ENCODE assay signal across 14 cellular contexts in genomic region chr13:21043898-21044297, GRCh38. TPM values are rescaled to one million over a fixed set of nuclear protein-coding genes. Genes with fewer than 3 reads are reported as not detected.
DNase-seq lines count a peak whose midpoint lies in the region; ATAC-seq and TF ChIP-seq lines count a peak whose summit lies in the region.
"Had no signal": no experiment of that assay in that cellular context is flagged by ENCODE, and none has a peak within 500 bp of the region (broad histone marks: within the 10 kb centered on the region; RNA-seq: fewer than 3 reads in every experiment).

No MANE protein-coding gene starts in this region.

- no peak for TF ChIP-seq POLR2A in gastrocnemius medialis (IDR thresholded peaks at IDR 0.05)

- H3K4me1 ChIP-seq in Caco-2 (peaks cover 11% of the 10 kb centered on the region; the same call in 1 of the 2 replicates), gastrocnemius medialis (peaks cover 70 to 71% of the 10 kb centered on the region in 2 donors)

- H3K36me3 ChIP-seq in Caco-2 (ENCODE audit: control insufficient read depth, insufficient read depth, low read length) (peaks cover 6% of the 10 kb centered on the region; the same call in 1 of the 2 replicates), gastrocnemius medialis (peaks cover 0 to 9% of the 10 kb centered on the region in 2 donors)

- peak overlapping the region; percentile 57 to 82 (median 74) for H3K27ac ChIP-seq in gastrocnemius medialis

- DNase-seq in Caco-2 (no peak), astrocyte of the hippocampus (ENCODE audit: low read depth, low spot score) (peak; percentile 76), left cardiac atrium (no peak), gastrocnemius medialis (no peak), NK-92 (lab: John Stamatoyannopoulos, UW; ENCODE audit: unreplicated experiment) (no peak), NOMO-1 (lab: John Stamatoyannopoulos, UW; ENCODE audit: unreplicated experiment in 2 of 2) (no peak)
- DNase-seq: activated CD4-positive, alpha-beta T cell treated with anti-CD3 and anti-CD28 coated beads, Interleukin-2, amount 50 U/mL, for 1 hour; effector memory CD8-positive, alpha-beta T cell; MV-4-11; NCI-H524 treated with DMSO at 0.1 percent for 48 hours had no signal

- no peaks in the 10 kb centered on the region for H3K27me3 Mint-ChIP-seq in Caco-2 (ENCODE audit: insufficient read depth, unreplicated experiment)
- H3K27me3 Mint-ChIP-seq: effector memory CD8-positive, alpha-beta T cell; natural killer cell treated with Interleukin-12 subunit alpha and Interleukin-12 subunit beta and Interleukin-15 and Interleukin-18, amount 100 ng/mL, for 72 hours had no signal

- ATAC-seq in left cardiac atrium (peak; percentile 72 to 80), gastrocnemius medialis (peak; percentile 14 to 45), GM19467 (IDR thresholded peaks at IDR 0.05; ENCODE audit: unreplicated experiment) (no peak), HG02840 (IDR thresholded peaks at IDR 0.05; ENCODE audit: low FRiP score, unreplicated experiment) (no peak)
- ATAC-seq: effector memory CD8-positive, alpha-beta T cell; natural killer cell treated with Interleukin-12 subunit alpha and Interleukin-12 subunit beta and Interleukin-15 and Interleukin-18, amount 100 ng/mL, for 72 hours had no signal

- TSS peak; percentile 4 for BruUV-seq in Caco-2 (replicated peaks; lab: Mats Ljungman, UMichigan)

- H3K9me3 Mint-ChIP-seq in Caco-2 (ENCODE audit: unreplicated experiment): no peaks in the 10 kb centered on the region
- H3K9me3 Mint-ChIP-seq: activated naive CD4-positive, alpha-beta T cell treated with anti-CD3 and anti-CD28 coated beads, Interleukin-2, amount 50 U/mL, for 24 hours; effector memory CD8-positive, alpha-beta T cell; natural killer cell treated with Interleukin-12 subunit alpha and Interleukin-12 subunit beta and Interleukin-15 and Interleukin-18, amount 100 ng/mL, for 72 hours had no signal

- in situ Hi-C loops in gastrocnemius medialis (cut with MboI; ENCODE audit: low sequenced_read_pairs in 4 of 4): no loop called here

- H3K27ac Mint-ChIP-seq in Caco-2 (ENCODE audit: unreplicated experiment): no peak overlapping the region
- H3K27ac Mint-ChIP-seq: activated naive CD4-positive, alpha-beta T cell treated with anti-CD3 and anti-CD28 coated beads, Interleukin-2, amount 50 U/mL, for 24 hours; natural killer cell treated with Interleukin-12 subunit alpha and Interleukin-12 subunit beta and Interleukin-15 and Interleukin-18, amount 100 ng/mL, for 72 hours had no signal

- TF ChIP-seq CTCF in Caco-2 (IDR thresholded peaks at IDR 0.05; ENCODE audit: insufficient read depth in 1 of 2, low read depth in 1 of 2, low read length in 1 of 2, severe bottlenecking in 1 of 2, unreplicated experiment in 1 of 2) (no peak), gastrocnemius medialis (IDR thresholded peaks at IDR 0.05 in 4 of 5, conservative IDR thresholded peaks at IDR 0.05 in 1 of 5) (no peak)

- intact Hi-C loops in Caco-2 (cut with micrococcal nuclease; ENCODE audit: unreplicated experiment) (no loop called here), left cardiac atrium (cut with DNase I) (no loop called here), gastrocnemius medialis (cut with DNase I; ENCODE audit: low total_unique reads) (no loop called here)

- POLR2A ChIA-PET in Caco-2 (lab: Charles Lee): no interaction called here

- H3K4me1 Mint-ChIP-seq in Caco-2 (ENCODE audit: low read depth, unreplicated experiment): peaks cover 22% of the 10 kb centered on the region

- CTCF ChIA-PET in Caco-2 (lab: Charles Lee): no interaction called here

- H3K9me3 ChIP-seq in Caco-2: no peaks in the 10 kb centered on the region
- H3K9me3 ChIP-seq in gastrocnemius medialis: no peaks in the 10 kb centered on the region

- H3K4me3 Mint-ChIP-seq in Caco-2 (ENCODE audit: unreplicated experiment): no peak overlapping the region
- H3K4me3 Mint-ChIP-seq: activated naive CD4-positive, alpha-beta T cell treated with anti-CD3 and anti-CD28 coated beads, Interleukin-2, amount 50 U/mL, for 24 hours; effector memory CD8-positive, alpha-beta T cell; natural killer cell treated with Interleukin-12 subunit alpha and Interleukin-12 subunit beta and Interleukin-15 and Interleukin-18, amount 100 ng/mL, for 72 hours had no signal

- peaks cover 91% of the 10 kb centered on the region for H3K36me3 Mint-ChIP-seq in Caco-2 (ENCODE audit: insufficient read depth, unreplicated experiment)
- H3K36me3 Mint-ChIP-seq: activated naive CD4-positive, alpha-beta T cell treated with anti-CD3 and anti-CD28 coated beads, Interleukin-2, amount 50 U/mL, for 24 hours had no signal

- H3K4me3 ChIP-seq in Caco-2 (ENCODE audit: low read depth, low read length) (no peak overlapping the region), gastrocnemius medialis (no peak overlapping the region)

- H3K27me3 ChIP-seq in Caco-2 (replicated peaks; ENCODE audit: control insufficient read depth, insufficient read depth, low read length) (no peaks in the 10 kb centered on the region), gastrocnemius medialis (no peaks in the 10 kb centered on the region)

RNA-seq across cellular contexts. Expression of gene LATS2, which starts 17.5 kb away (rescaled TPM):
- total RNA-seq in Caco-2 (2022) (41.9 and 45.6 TPM in 2 replicates), left cardiac atrium (10 to 100 TPM; 19.3 to 30.9 TPM), gastrocnemius medialis (10 to 100 TPM; 11.5 to 34.1 (median 18.8) TPM)

Comparison
In these comparisons a context has a peak if more than half of its experiments do, and no peak if none do; other contexts are left out.
1. ATAC-seq: peak in left cardiac atrium (2 of 2) and gastrocnemius medialis (2 of 2); none in GM19467 (single experiment) and HG02840 (single experiment).